Comparison of ENCODE assay signal across 18 cellular contexts in genomic region chr11:67315325-67315909, GRCh38. TPM values are rescaled to one million over a fixed set of nuclear protein-coding genes. Genes with fewer than 3 reads are reported as not detected.
A peak's percentile ranks its signal among the peaks of the same experiment; 100 is the strongest.
DNase-seq lines count a peak whose midpoint lies in the region; ATAC-seq and TF ChIP-seq lines count a peak whose summit lies in the region.
"Had no signal": no experiment of that assay in that cellular context is flagged by ENCODE, and none has a peak within 500 bp of the region (broad histone marks: within the 10 kb centered on the region; RNA-seq: fewer than 3 reads in every experiment).

No MANE protein-coding gene starts in this region.

- intact Hi-C loops in posterior vena cava (cut with DNase I): loop anchor here in 1 of 2 donors (5.0 kb wide), 1 partner anchor 233 kb away; no protein-coding TSS in a partner anchor

- peaks cover 42% of the 10 kb centered on the region for H3K4me1 Mint-ChIP-seq in activated T-cell treated with anti-CD3 and anti-CD28 coated beads, Interleukin-2, amount 50 U/mL, for 4 hours (ENCODE audit: low read depth)
- H3K4me1 Mint-ChIP-seq in endodermal cell: peaks cover 5% of the 10 kb centered on the region

- no peaks in the 10 kb centered on the region for H3K36me3 ChIP-seq in endodermal cell (ENCODE audit: control insufficient read depth, insufficient read depth, low read length)
- no peaks in the 10 kb centered on the region for H3K36me3 ChIP-seq in effector memory CD4-positive, alpha-beta T cell (ENCODE audit: control insufficient read depth, insufficient read depth, low read length)
- H3K36me3 ChIP-seq: uterus had no signal

- WGBS in endodermal cell (ENCODE audit: insufficient coverage in 1 of 2, insufficient read length in 1 of 2), 2 experiments: 90 to 98% methylated on average over 9 of the region's 9 CpGs

- no peak overlapping the region for H3K9ac ChIP-seq in endodermal cell (ENCODE audit: extremely low read depth, low read length, poor library complexity, severe bottlenecking)
- H3K9ac ChIP-seq: parathyroid adenoma had no signal

- no peak for TF ChIP-seq CTCF in endodermal cell (conservative IDR thresholded peaks at IDR 0.05)

- no peak for ATAC-seq in activated T-cell treated with anti-CD3 and anti-CD28 coated beads, Interleukin-2, amount 50 U/mL, for 4 hours
- ATAC-seq: K562 had no signal

- no peaks in the 10 kb centered on the region for H3K36me3 Mint-ChIP-seq in activated T-cell treated with anti-CD3 and anti-CD28 coated beads, Interleukin-2, amount 50 U/mL, for 4 hours (ENCODE audit: insufficient read depth)
- H3K36me3 Mint-ChIP-seq in endodermal cell (ENCODE audit: low read depth): peaks cover 3% of the 10 kb centered on the region

- peak overlapping the region; percentile 58 for H3K4me3 Mint-ChIP-seq in activated T-cell treated with anti-CD3 and anti-CD28 coated beads, Interleukin-2, amount 50 U/mL, for 4 hours
- peak overlapping the region; percentile 81 for H3K4me3 Mint-ChIP-seq in endodermal cell

- no peaks in the 10 kb centered on the region for H3K4me1 ChIP-seq in endodermal cell (ENCODE audit: control insufficient read depth, insufficient read depth, low read length)
- H3K4me1 ChIP-seq in effector memory CD4-positive, alpha-beta T cell (ENCODE audit: control insufficient read depth, insufficient read depth, low read length, poor library complexity, severe bottlenecking): peaks cover 38% of the 10 kb centered on the region

- no peak overlapping the region for H3K27ac ChIP-seq in endodermal cell (ENCODE audit: low read depth, low read length)
- no peak overlapping the region for H3K27ac ChIP-seq in effector memory CD4-positive, alpha-beta T cell (ENCODE audit: insufficient read depth, low read length, poor library complexity, severe bottlenecking)
- H3K27ac ChIP-seq: hepatocyte, parathyroid adenoma, uterus had no signal

- H3K27ac Mint-ChIP-seq in endodermal cell: no peak overlapping the region

- H3K27me3 Mint-ChIP-seq in activated T-cell treated with anti-CD3 and anti-CD28 coated beads, Interleukin-2, amount 50 U/mL, for 4 hours (ENCODE audit: low read depth): no peaks in the 10 kb centered on the region
- peaks cover 26% of the 10 kb centered on the region for H3K27me3 Mint-ChIP-seq in endodermal cell (ENCODE audit: insufficient read depth)

- no peaks in the 10 kb centered on the region for H3K9me3 ChIP-seq in endodermal cell (ENCODE audit: control insufficient read depth, low read length)
- no peaks in the 10 kb centered on the region for H3K9me3 ChIP-seq in effector memory CD4-positive, alpha-beta T cell (ENCODE audit: control insufficient read depth, low read length)
- H3K9me3 ChIP-seq: uterus had no signal

- no peaks in the 10 kb centered on the region for H3K9me3 Mint-ChIP-seq in activated T-cell treated with anti-CD3 and anti-CD28 coated beads, Interleukin-2, amount 50 U/mL, for 4 hours
- no peaks in the 10 kb centered on the region for H3K9me3 Mint-ChIP-seq in endodermal cell

- no peak overlapping the region for H3K4me3 ChIP-seq in endodermal cell (ENCODE audit: low read length)
- no peak overlapping the region for H3K4me3 ChIP-seq in effector memory CD4-positive, alpha-beta T cell (ENCODE audit: insufficient read depth, low read depth, low read length, poor library complexity, severe bottlenecking)
- H3K4me3 ChIP-seq: hepatocyte, K562, smooth muscle cell, uterus had no signal

- H3K27me3 ChIP-seq in endodermal cell (ENCODE audit: control insufficient read depth, insufficient read depth, low read length, poor library complexity, severe bottlenecking): peaks cover 21% of the 10 kb centered on the region
- no peaks in the 10 kb centered on the region for H3K27me3 ChIP-seq in effector memory CD4-positive, alpha-beta T cell (replicated peaks; ENCODE audit: control insufficient read depth, insufficient read depth, low read length, poor library complexity, severe bottlenecking)
- H3K27me3 ChIP-seq: hepatocyte, uterus had no signal

- DNase-seq in activated T-cell treated with anti-CD3 and anti-CD28 coated beads, Interleukin-2, amount 50 U/mL, for 4 hours: no peak
- no peak for DNase-seq in activated T-cell treated with anti-CD3 and anti-CD28 coated beads, Interleukin-2, amount 50 U/mL, for 48 hours
- DNase-seq in HuH-7.5 (ENCODE audit: low spot score) (peak; percentile 40), endodermal cell (no peak), posterior vena cava (ENCODE audit: low spot score) (peak; percentile 22), islet precursor cell (no peak), RKO (ENCODE audit: low spot score) (no peak)
- DNase-seq in effector memory CD4-positive, alpha-beta T cell: no peak
- DNase-seq: activated gamma-delta T cell; NCI-H1092 treated with DMSO at 0.1 percent for 48 hours; SHP77; stimulated activated naive CD4-positive, alpha-beta T cell; T1000; uterus had no signal

RNA-seq across cellular contexts. Expression of gene SSH3, which starts 12.1 kb away (rescaled TPM):
- 1 to 10 TPM; 4.8 to 7.2 (median 6.6) TPM for total RNA-seq in activated T-cell treated with anti-CD3 and anti-CD28 coated beads, Interleukin-2, amount 50 U/mL, for 4 hours
- total RNA-seq in endodermal cell: 10 to 100 TPM; 39.1 to 44.4 TPM
- 22.0 TPM for polyA plus RNA-seq in endodermal cell (2013, experiment 1 of 2)
- polyA plus RNA-seq in endodermal cell (2013, experiment 2 of 2): 16.0 TPM
- 10 to 100 TPM; 23.5 to 26.2 TPM for total RNA-seq in posterior vena cava

RNA-seq across cellular contexts. Expression of gene ANKRD13D, which starts 26.3 kb away (rescaled TPM):
- 10 to 100 TPM; 67.7 to 75.4 (median 69.8) TPM for total RNA-seq in activated T-cell treated with anti-CD3 and anti-CD28 coated beads, Interleukin-2, amount 50 U/mL, for 4 hours
- total RNA-seq in endodermal cell (10 to 100 TPM; 56.6 to 58.6 TPM), posterior vena cava (10 to 100 TPM; 40.7 to 42.8 TPM)
- polyA plus RNA-seq in endodermal cell (2013, experiment 1 of 2): 30.0 TPM
- 27.5 TPM for polyA plus RNA-seq in endodermal cell (2013, experiment 2 of 2)

RNA-seq across cellular contexts. Expression of gene POLD4, which starts 37.9 kb away (rescaled TPM):
- 10 to 100 TPM; 16.4 to 23.8 (median 22.0) TPM for total RNA-seq in activated T-cell treated with anti-CD3 and anti-CD28 coated beads, Interleukin-2, amount 50 U/mL, for 4 hours
- total RNA-seq in endodermal cell (10 to 100 TPM; 40.7 to 47.6 TPM), posterior vena cava (10 to 100 TPM; 56.1 to 60.9 TPM)
- 24.3 TPM for polyA plus RNA-seq in endodermal cell (2013, experiment 1 of 2)
- 30.1 TPM for polyA plus RNA-seq in endodermal cell (2013, experiment 2 of 2)

RNA-seq across cellular contexts. Expression of gene GRK2, which starts 49.1 kb away (rescaled TPM):
- total RNA-seq in activated T-cell treated with anti-CD3 and anti-CD28 coated beads, Interleukin-2, amount 50 U/mL, for 4 hours: 100 to 1,000 TPM; 152 to 172 (median 171) TPM
- total RNA-seq in endodermal cell: 10 to 100 TPM; 58.0 to 61.7 TPM
- polyA plus RNA-seq in endodermal cell (2013, experiment 1 of 2): 43.5 TPM
- 39.5 TPM for polyA plus RNA-seq in endodermal cell (2013, experiment 2 of 2)
- 10 to 100 TPM; 50.4 to 58.2 TPM for total RNA-seq in posterior vena cava

RNA-seq across cellular contexts. Expression of gene CLCF1, which starts 58.0 kb away (rescaled TPM):
- total RNA-seq in activated T-cell treated with anti-CD3 and anti-CD28 coated beads, Interleukin-2, amount 50 U/mL, for 4 hours: 1 to 10 TPM in 2 of 3 donors, under 1 TPM in 1; 0.56 to 1.5 (median 1.4) TPM
- 1 to 10 TPM; 3.6 to 4.8 TPM for total RNA-seq in endodermal cell
- polyA plus RNA-seq in endodermal cell (2013, experiment 1 of 2): 2.4 TPM
- polyA plus RNA-seq in endodermal cell (2013, experiment 2 of 2): 2.6 TPM
- total RNA-seq in posterior vena cava: 10 to 100 TPM; 10.0 to 15.2 TPM

Comparison
In these comparisons a context has a peak if more than half of its experiments do, and no peak if none do; other contexts are left out.
1. DNase-seq: peak in HuH-7.5 (single experiment) and posterior vena cava (single experiment); none in activated T-cell treated with anti-CD3 and anti-CD28 coated beads, Interleukin-2, amount 50 U/mL, for 4 hours (single experiment), activated T-cell treated with anti-CD3 and anti-CD28 coated beads, Interleukin-2, amount 50 U/mL, for 48 hours (0 of 2), endodermal cell (single experiment), islet precursor cell (single experiment), effector memory CD4-positive, alpha-beta T cell (0 of 3) and RKO (single experiment).